14 cellular contexts compared by ENCODE assay signal in the genomic region with DNA sequence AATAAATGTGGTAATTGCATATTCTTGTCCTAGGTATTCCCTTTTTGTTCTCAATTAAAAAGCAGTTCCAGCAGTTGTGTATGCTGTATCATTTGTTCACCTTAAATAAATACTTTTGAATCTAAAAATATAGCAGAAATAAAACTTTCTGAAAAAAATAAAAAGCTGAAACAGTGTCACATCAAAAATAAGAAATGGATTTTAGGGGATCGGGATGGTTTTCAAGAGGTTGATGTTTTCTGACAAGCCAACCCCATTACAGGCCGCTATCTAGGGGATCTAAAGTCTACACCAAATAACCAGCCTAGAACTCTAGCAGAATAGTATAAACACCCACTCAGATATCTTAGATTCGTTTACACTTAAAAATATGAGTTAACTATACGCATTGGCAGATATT.
A peak's percentile ranks its signal among the peaks of the same experiment; 100 is the strongest.
DNase-seq lines count a peak whose midpoint lies in the region; ATAC-seq and TF ChIP-seq lines count a peak whose summit lies in the region.
"Had no signal": no experiment of that assay in that cellular context is flagged by ENCODE, and none has a peak within 500 bp of the region (broad histone marks: within the 10 kb centered on the region; RNA-seq: fewer than 3 reads in every experiment).

No MANE protein-coding gene starts in this region.

- no peak overlapping the region for H2BK15ac ChIP-seq in mesenchymal stem cell (ENCODE audit: low read depth, poor library complexity, severe bottlenecking)

- H3K79me1 ChIP-seq in mesenchymal stem cell (replicated peaks; ENCODE audit: low read length, poor library complexity, severe bottlenecking): no peaks in the 10 kb centered on the region

- no peak overlapping the region for H2BK120ac ChIP-seq in mesenchymal stem cell (ENCODE audit: low read depth, low read length)

- H3K4me1 ChIP-seq in BLaER1: peaks cover 29% of the 10 kb centered on the region
- H3K4me1 ChIP-seq in HCT116 (ENCODE audit: control insufficient read depth in 1 of 2, insufficient read depth in 2 of 2, low read length in 2 of 2): peaks cover 2 to 24% of the 10 kb centered on the region in 2 experiments; a peak in 3 of 4 replicates
- peaks cover 12% of the 10 kb centered on the region for H3K4me1 ChIP-seq in mesenchymal stem cell (ENCODE audit: control insufficient read depth, insufficient read depth, low read depth, low read length)

- CTCF ChIA-PET in HCT116 (lab: Charles Lee): interaction anchor here (1.0 to 1.8 kb wide), 2 partner anchors 95 to 592 kb away, joined by 5 read pairs; a partner anchor contains a TSS

- no peak overlapping the region for H2AK5ac ChIP-seq in mesenchymal stem cell (ENCODE audit: low read length, severe bottlenecking)

- no peak for TF ChIP-seq POLR2A in HCT116 (IDR thresholded peaks at IDR 0.05; ENCODE audit: borderline replicate concordance, extremely low read depth, insufficient read depth, insufficient read length)

- DNase-seq in HCT116 (ENCODE audit: low read depth, low spot score) (no peak), astrocyte of the cerebellum (ENCODE audit: low read depth) (peak; percentile 34), mesenchymal stem cell (peak; percentile 49), left lobe of liver (ENCODE audit: low spot score) (no peak), KG1 (lab: John Stamatoyannopoulos, UW) (no peak)
- no peak for DNase-seq in NK-92 treated with Interleukin-12 subunit alpha and Interleukin-12 subunit beta, amount 100 ng/mL, for 24 hours (lab: John Stamatoyannopoulos, UW)
- DNase-seq: activated gamma-delta T cell treated with Interleukin-2 at 50 U/mL for 16 hours, hippocampal formation, left ventricle myocardium superior, NCI-H1436, NCI-H774, SHP77 had no signal

- H3K18ac ChIP-seq in mesenchymal stem cell (ENCODE audit: low read depth in 1 of 2, low read length in 2 of 2): no peak overlapping the region

- H4K8ac ChIP-seq in mesenchymal stem cell (ENCODE audit: low read length): no peak overlapping the region

- ATAC-seq in HCT116 (no peak), GM19324 (IDR thresholded peaks at IDR 0.05; ENCODE audit: low FRiP score, unreplicated experiment) (no peak), left lobe of liver (no peak)
- ATAC-seq: left ventricle myocardium superior had no signal

- H3K4me2 ChIP-seq in BLaER1 (peak overlapping the region; percentile 33), HCT116 (ENCODE audit: low read length) (no peak overlapping the region), mesenchymal stem cell (ENCODE audit: low read length, poor library complexity, severe bottlenecking) (no peak overlapping the region)

- RAD21 ChIA-PET in HCT116 (lab: Charles Lee; ENCODE audit: low non-redundant PET in 1 of 2, low total read pairs in 2 of 2, uncharacterized antibody in 2 of 2, unreplicated experiment in 2 of 2): no interaction called here

- WGBS in mesenchymal stem cell: 95% methylated on average over 3 of the region's 4 CpGs

- H3K4ac ChIP-seq in mesenchymal stem cell (ENCODE audit: low read depth in 1 of 2, low read length in 2 of 2): no peak overlapping the region

- H4K91ac ChIP-seq in mesenchymal stem cell (ENCODE audit: low read length): no peak overlapping the region

- H2AFZ ChIP-seq in HCT116 (ENCODE audit: low read depth, low read length, poor library complexity, severe bottlenecking): peak overlapping the region; percentile 82
- no peak overlapping the region for H2AFZ ChIP-seq in mesenchymal stem cell (ENCODE audit: low read depth, low read length)

- no peak overlapping the region for H3K9ac ChIP-seq in BLaER1
- no peak overlapping the region for H3K9ac ChIP-seq in HCT116 (ENCODE audit: low read length)
- H3K9ac ChIP-seq in mesenchymal stem cell (ENCODE audit: low read length): peak overlapping the region; percentile 41

- no peak for TF ChIP-seq RAD21 in HCT116 (IDR thresholded peaks at IDR 0.05; ENCODE audit: low read depth)

- no peaks in the 10 kb centered on the region for H3K9me2 ChIP-seq in HCT116 (ENCODE audit: insufficient read depth)

- BruUV-seq in HCT116 (replicated peaks; lab: Mats Ljungman, UMichigan): no TSS peak

- H3K23ac ChIP-seq in mesenchymal stem cell (ENCODE audit: low read length in 2 of 2): no peak overlapping the region

- intact Hi-C loops in HCT116 (cut with micrococcal nuclease): loop anchor here (1.0 kb wide), 1 partner anchor 95 kb away; a partner anchor contains a TSS

- TF ChIP-seq CTCF in HCT116 (IDR thresholded peaks at IDR 0.05 in 2 of 3, conservative IDR thresholded peaks at IDR 0.05 in 1 of 3; ENCODE audit: borderline replicate concordance in 1 of 3, insufficient read depth in 1 of 3, low read depth in 2 of 3, low read length in 2 of 3) (no peak), astrocyte of the cerebellum (IDR thresholded peaks at IDR 0.05; ENCODE audit: low read depth, low read length, missing control alignments) (no peak)

- H3K9me3 ChIP-seq in BLaER1 (no peaks in the 10 kb centered on the region), HCT116 (ENCODE audit: control insufficient read depth in 1 of 2, insufficient read depth in 1 of 2, low read depth in 1 of 2, low read length in 2 of 2) (no peaks in the 10 kb centered on the region), mesenchymal stem cell (ENCODE audit: control insufficient read depth, low read length) (no peaks in the 10 kb centered on the region)

- H3K27ac ChIP-seq in BLaER1 (no peak overlapping the region), HCT116 (ENCODE audit: low read depth, low read length) (no peak overlapping the region), mesenchymal stem cell (ENCODE audit: low read length, poor library complexity, severe bottlenecking) (no peak overlapping the region)

- in situ Hi-C loops in astrocyte of the cerebellum (cut with HindIII; ENCODE audit: low sequenced_read_pairs): no loop called here

- no peak overlapping the region for H2BK5ac ChIP-seq in mesenchymal stem cell (ENCODE audit: low read depth, low read length, poor library complexity, severe bottlenecking)

- H3K4me3 ChIP-seq in BLaER1: no peak overlapping the region
- H3K4me3 ChIP-seq in HCT116 (replicated peaks in 1 of 2; ENCODE audit: low read depth in 1 of 2, low read length in 2 of 2): no peak overlapping the region
- no peak overlapping the region for H3K4me3 ChIP-seq in astrocyte of the cerebellum (ENCODE audit: low read depth, low read length)
- H3K4me3 ChIP-seq in mesenchymal stem cell (ENCODE audit: insufficient read depth in 1 of 2, low read depth in 1 of 2, low read length in 2 of 2): no peak overlapping the region

- H4K20me1 ChIP-seq in BLaER1: no peaks in the 10 kb centered on the region
- no peaks in the 10 kb centered on the region for H4K20me1 ChIP-seq in HCT116 (ENCODE audit: insufficient read depth)

- H3K27me3 ChIP-seq in BLaER1 (no peaks in the 10 kb centered on the region), HCT116 (ENCODE audit: insufficient read depth, low read length) (no peaks in the 10 kb centered on the region), mesenchymal stem cell (ENCODE audit: control insufficient read depth in 1 of 2, insufficient read depth in 1 of 2, low read length in 2 of 2) (no peaks in the 10 kb centered on the region)

- no peaks in the 10 kb centered on the region for H3K36me3 ChIP-seq in BLaER1
- H3K36me3 ChIP-seq in HCT116 (ENCODE audit: control insufficient read depth in 1 of 2, insufficient read depth in 2 of 2, low read length in 2 of 2): no peaks in the 10 kb centered on the region
- H3K36me3 ChIP-seq in mesenchymal stem cell (ENCODE audit: control insufficient read depth in 1 of 2, insufficient read depth in 2 of 2, low read depth in 1 of 2, low read length in 2 of 2): no peaks in the 10 kb centered on the region

- no peaks in the 10 kb centered on the region for H3K79me2 ChIP-seq in HCT116 (ENCODE audit: insufficient read depth, low read length)

- no peak overlapping the region for H2BK12ac ChIP-seq in mesenchymal stem cell (ENCODE audit: low read length in 2 of 2)

- POLR2A ChIA-PET in HCT116 (lab: Charles Lee): interaction anchor here (1.9 kb wide), 1 partner anchor 96 kb away, joined by 8 read pairs; a partner anchor contains a TSS

- H3K14ac ChIP-seq in mesenchymal stem cell (ENCODE audit: low read length in 2 of 2): no peak overlapping the region

TF ChIP-seq in HCT116, 20 proteins besides CTCF, POLR2A, EP300 and RAD21:
- TF ChIP-seq, protein P1, sequence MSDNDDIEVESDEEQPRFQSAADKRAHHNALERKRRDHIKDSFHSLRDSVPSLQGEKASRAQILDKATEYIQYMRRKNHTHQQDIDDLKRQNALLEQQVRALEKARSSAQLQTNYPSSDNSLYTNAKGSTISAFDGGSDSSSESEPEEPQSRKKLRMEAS (IDR thresholded peaks at IDR 0.05): no peak
- no peak for TF ChIP-seq EGR1 (IDR thresholded peaks at IDR 0.05; ENCODE audit: low read depth)
- peak; percentile 68 for TF ChIP-seq SP1 (IDR thresholded peaks at IDR 0.05; ENCODE audit: low read depth)
- TF ChIP-seq FOSL1 (IDR thresholded peaks at IDR 0.05; ENCODE audit: low read depth): no peak
- TF ChIP-seq CBX3 (IDR thresholded peaks at IDR 0.05; ENCODE audit: low read depth): no peak

Comparison
In these comparisons a context has a peak if more than half of its experiments do, and no peak if none do; other contexts are left out.
1. DNase-seq: peak in astrocyte of the cerebellum (single experiment) and mesenchymal stem cell (single experiment); none in HCT116 (single experiment), NK-92 treated with Interleukin-12 subunit alpha and Interleukin-12 subunit beta, amount 100 ng/mL, for 24 hours (single experiment), left lobe of liver (single experiment) and KG1 (single experiment).